ENCODE assay signal across 25 cellular contexts in genomic region chr3:63946753-63947152, GRCh38. TPM values are rescaled to one million over a fixed set of nuclear protein-coding genes. Genes with fewer than 3 reads are reported as not detected.
"Had no signal": no experiment of that assay in that cellular context is flagged by ENCODE, and none has a peak within 500 bp of the region (broad histone marks: within the 10 kb centered on the region; RNA-seq: fewer than 3 reads in every experiment).

No MANE protein-coding gene starts in this region.

- DNase-seq: activated CD4-positive, alpha-beta T cell treated with anti-CD3 and anti-CD28 coated beads for 1 hour; activated naive CD8-positive, alpha-beta T cell treated with anti-CD3 and anti-CD28 coated beads for 36 hours; aorta; dermis blood vessel endothelial cell; endodermal cell; heart left ventricle; left cardiac atrium; midbrain; nucleus accumbens; right cardiac atrium; small intestine; stimulated activated CD4-positive, alpha-beta T cell treated with anti-CD3 and anti-CD28 coated beads, Interleukin-4, amount 100 ng/mL, for 24 hours; stimulated activated naive CD8-positive, alpha-beta T cell treated with anti-CD3 and anti-CD28 coated beads, Interleukin-15, Interleukin-2, amounts not matched to agents 100 U/mL and 50 U/mL, for 24 hours; SW 1271; T1000; transverse colon had no signal

- H3K36me3 ChIP-seq: breast epithelium, prostate gland, transverse colon, vagina had no signal

- H3K4me3 Mint-ChIP-seq: activated naive CD8-positive, alpha-beta T cell treated with anti-CD3 and anti-CD28 coated beads for 36 hours; endodermal cell had no signal

- H3K9me3 Mint-ChIP-seq: activated naive CD8-positive, alpha-beta T cell treated with anti-CD3 and anti-CD28 coated beads for 36 hours; endodermal cell had no signal

- H3K27ac Mint-ChIP-seq: endodermal cell had no signal

- H3K4me3 ChIP-seq: breast epithelium, heart left ventricle, lung, prostate gland, transverse colon, vagina had no signal

- H3K27me3 ChIP-seq: breast epithelium, heart left ventricle, transverse colon, vagina had no signal

- ATAC-seq: stimulated activated naive CD8-positive, alpha-beta T cell treated with anti-CD3 and anti-CD28 coated beads, Interleukin-15, Interleukin-2, amounts not matched to agents 100 U/mL and 50 U/mL, for 24 hours had no signal

- H3K27ac ChIP-seq: breast epithelium, heart left ventricle, prostate gland, transverse colon, vagina had no signal

- H3K9me3 ChIP-seq: breast epithelium, heart left ventricle, prostate gland, transverse colon, vagina had no signal

- H3K4me1 ChIP-seq: breast epithelium had no signal

- H3K27me3 Mint-ChIP-seq: activated naive CD8-positive, alpha-beta T cell treated with anti-CD3 and anti-CD28 coated beads for 36 hours had no signal

RNA-seq across cellular contexts. Expression of gene SCAANT1, which starts 34.6 kb away (rescaled TPM):
- total RNA-seq: activated CD8-positive, alpha-beta memory T cell treated with anti-CD3 and anti-CD28 coated beads for 36 hours; activated naive CD8-positive, alpha-beta T cell treated with anti-CD3 and anti-CD28 coated beads for 36 hours; aorta; breast epithelium; cerebellum; dermis blood vessel endothelial cell; endodermal cell; epithelial cell of proximal tubule; frontal cortex; heart left ventricle; left cardiac atrium; lung; prostate gland; right cardiac atrium; SK-MEL-5; transverse colon; vagina had no signal
- polyA plus RNA-seq: aorta, heart left ventricle, lung, right cardiac atrium, small intestine had no signal
